In genomic region chr22:24189249-24190158, GRCh38 we compare ENCODE assay signal across 8 cellular contexts. TPM values are rescaled to one million over a fixed set of nuclear protein-coding genes. Genes with fewer than 3 reads are reported as not detected.
DNase-seq lines count a peak whose midpoint lies in the region; ATAC-seq lines count a peak whose summit lies in the region.

No MANE protein-coding gene starts in this region.

- H3K27ac Mint-ChIP-seq in effector memory CD8-positive, alpha-beta T cell = no peak overlapping the region
- no peak overlapping the region for H3K27ac Mint-ChIP-seq in stimulated activated naive B cell treated with anti-CD40 and anti-IgM and Interleukin-4, amounts not matched to agents 10 μg/mL and 1 μg/mL and 100 μg/mL, for 72 hours

- H3K36me3 Mint-ChIP-seq in effector memory CD8-positive, alpha-beta T cell (ENCODE audit: insufficient read depth) = no peaks in the 10 kb centered on the region
- H3K36me3 Mint-ChIP-seq in stimulated activated naive B cell treated with anti-CD40 and anti-IgM and Interleukin-4, amounts not matched to agents 10 μg/mL and 1 μg/mL and 100 μg/mL, for 72 hours = peaks cover 1 to 7% of the 10 kb centered on the region in 2 donors

- DNase-seq in GM04504 (ENCODE audit: low read depth) (peak; percentile 28), LHCN-M2 (ENCODE audit: low read depth) (peak; percentile 58), UCSD-AML1 (lab: John Stamatoyannopoulos, UW; ENCODE audit: unreplicated experiment) (peak; percentile 70), lung microvascular endothelial cell (ENCODE audit: low read depth in 2 of 2) (peak; percentile 66 to 76), NCI-H345 (lab: John Stamatoyannopoulos, UW) (no peak)
- peak in 1 of 3 experiments; percentile 26 for DNase-seq in effector memory CD8-positive, alpha-beta T cell
- peak; percentile 33 for DNase-seq in stimulated activated naive B cell treated with anti-CD40 and anti-IgM and Interleukin-4, amounts not matched to agents 10 μg/mL and 1 μg/mL and 100 μg/mL, for 72 hours

- no peak overlapping the region for H3K4me3 Mint-ChIP-seq in effector memory CD8-positive, alpha-beta T cell
- no peak overlapping the region for H3K4me3 Mint-ChIP-seq in stimulated activated naive B cell treated with anti-CD40 and anti-IgM and Interleukin-4, amounts not matched to agents 10 μg/mL and 1 μg/mL and 100 μg/mL, for 72 hours

- peaks cover 0 to 5% of the 10 kb centered on the region in 2 donors for H3K27me3 Mint-ChIP-seq in effector memory CD8-positive, alpha-beta T cell
- H3K27me3 Mint-ChIP-seq in stimulated activated naive B cell treated with anti-CD40 and anti-IgM and Interleukin-4, amounts not matched to agents 10 μg/mL and 1 μg/mL and 100 μg/mL, for 72 hours = no peaks in the 10 kb centered on the region

- H3K4me1 Mint-ChIP-seq in effector memory CD8-positive, alpha-beta T cell (ENCODE audit: low read depth in 2 of 2) = peaks cover 0 to 2% of the 10 kb centered on the region in 2 donors
- peaks cover 0 to 4% of the 10 kb centered on the region in 2 donors for H3K4me1 Mint-ChIP-seq in stimulated activated naive B cell treated with anti-CD40 and anti-IgM and Interleukin-4, amounts not matched to agents 10 μg/mL and 1 μg/mL and 100 μg/mL, for 72 hours

- ATAC-seq in effector memory CD8-positive, alpha-beta T cell (replicated peaks) = peak; percentile 39
- peak; percentile 90 to 92 for ATAC-seq in stimulated activated naive B cell treated with anti-CD40 and anti-IgM and Interleukin-4, amounts not matched to agents 10 μg/mL and 1 μg/mL and 100 μg/mL, for 72 hours (replicated peaks)
- no peak for ATAC-seq in HG02642 (IDR thresholded peaks at IDR 0.05; ENCODE audit: poor library complexity, unreplicated experiment)

- no peaks in the 10 kb centered on the region for H3K9me3 Mint-ChIP-seq in effector memory CD8-positive, alpha-beta T cell
- H3K9me3 Mint-ChIP-seq in stimulated activated naive B cell treated with anti-CD40 and anti-IgM and Interleukin-4, amounts not matched to agents 10 μg/mL and 1 μg/mL and 100 μg/mL, for 72 hours = no peaks in the 10 kb centered on the region

RNA-seq across cellular contexts. Expression of gene SUSD2, which starts 8.2 kb away (rescaled TPM):
- 0.23 and 0.26 TPM in 2 replicates for total RNA-seq in LHCN-M2 (2014; rRNA removed)
- 0.04 TPM for polyA plus RNA-seq in LHCN-M2 (2012)
- total RNA-seq in lung microvascular endothelial cell = 0.20 and 0.22 TPM in 2 replicates

RNA-seq across cellular contexts. Expression of gene GGT5, which starts 55.4 kb away (rescaled TPM):
- total RNA-seq in LHCN-M2 (2014; rRNA removed) (28.0 and 39.4 TPM in 2 replicates), lung microvascular endothelial cell (1.8 and 7.4 TPM in 2 replicates)
- 30.2 TPM for polyA plus RNA-seq in LHCN-M2 (2012)
